Comparison of ENCODE assay signal across 1 cellular context in genomic region chr19:8196271-8196908, GRCh38.
A peak's percentile ranks its signal among the peaks of the same experiment; 100 is the strongest.
TF ChIP-seq lines count a peak whose summit lies in the region.

No MANE protein-coding gene starts in this region.

TF ChIP-seq in GM12878, 131 proteins besides CTCF, POLR2A, EP300 and RAD21 (continued from another document):
- TF ChIP-seq, protein P1, sequence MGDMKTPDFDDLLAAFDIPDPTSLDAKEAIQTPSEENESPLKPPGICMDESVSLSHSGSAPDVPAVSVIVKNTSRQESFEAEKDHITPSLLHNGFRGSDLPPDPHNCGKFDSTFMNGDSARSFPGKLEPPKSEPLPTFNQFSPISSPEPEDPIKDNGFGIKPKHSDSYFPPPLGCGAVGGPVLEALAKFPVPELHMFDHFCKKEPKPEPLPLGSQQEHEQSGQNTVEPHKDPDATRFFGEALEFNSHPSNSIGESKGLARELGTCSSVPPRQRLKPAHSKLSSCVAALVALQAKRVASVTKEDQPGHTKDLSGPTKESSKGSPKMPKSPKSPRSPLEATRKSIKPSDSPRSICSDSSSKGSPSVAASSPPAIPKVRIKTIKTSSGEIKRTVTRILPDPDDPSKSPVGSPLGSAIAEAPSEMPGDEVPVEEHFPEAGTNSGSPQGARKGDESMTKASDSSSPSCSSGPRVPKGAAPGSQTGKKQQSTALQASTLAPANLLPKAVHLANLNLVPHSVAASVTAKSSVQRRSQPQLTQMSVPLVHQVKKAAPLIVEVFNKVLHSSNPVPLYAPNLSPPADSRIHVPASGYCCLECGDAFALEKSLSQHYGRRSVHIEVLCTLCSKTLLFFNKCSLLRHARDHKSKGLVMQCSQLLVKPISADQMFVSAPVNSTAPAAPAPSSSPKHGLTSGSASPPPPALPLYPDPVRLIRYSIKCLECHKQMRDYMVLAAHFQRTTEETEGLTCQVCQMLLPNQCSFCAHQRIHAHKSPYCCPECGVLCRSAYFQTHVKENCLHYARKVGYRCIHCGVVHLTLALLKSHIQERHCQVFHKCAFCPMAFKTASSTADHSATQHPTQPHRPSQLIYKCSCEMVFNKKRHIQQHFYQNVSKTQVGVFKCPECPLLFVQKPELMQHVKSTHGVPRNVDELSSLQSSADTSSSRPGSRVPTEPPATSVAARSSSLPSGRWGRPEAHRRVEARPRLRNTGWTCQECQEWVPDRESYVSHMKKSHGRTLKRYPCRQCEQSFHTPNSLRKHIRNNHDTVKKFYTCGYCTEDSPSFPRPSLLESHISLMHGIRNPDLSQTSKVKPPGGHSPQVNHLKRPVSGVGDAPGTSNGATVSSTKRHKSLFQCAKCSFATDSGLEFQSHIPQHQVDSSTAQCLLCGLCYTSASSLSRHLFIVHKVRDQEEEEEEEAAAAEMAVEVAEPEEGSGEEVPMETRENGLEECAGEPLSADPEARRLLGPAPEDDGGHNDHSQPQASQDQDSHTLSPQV (IDR thresholded peaks at IDR 0.05), result 0 out of 2 replicates have a peak, but pooled peaks have one; percentile 15
- TF ChIP-seq NFIC (IDR thresholded peaks at IDR 0.05; ENCODE audit: low read depth, low read length) (peak; percentile 60; the same call in 1 of the 2 replicates), MXI1 (IDR thresholded peaks at IDR 0.05; ENCODE audit: low read depth, low read length) (no peak), IKZF1 (conservative IDR thresholded peaks at IDR 0.05) (peak; percentile 94), E2F4 (IDR thresholded peaks at IDR 0.05; ENCODE audit: low read depth, low read length) (no peak), EGR1 (IDR thresholded peaks at IDR 0.05; ENCODE audit: borderline replicate concordance in 1 of 2, low read depth in 2 of 2, low read length in 2 of 2) (peak in 1 of 2 experiments; percentile 67; a peak in 1 of 3 replicates), JUND (IDR thresholded peaks at IDR 0.05; ENCODE audit: low read depth, low read length) (no peak), LARP7 (IDR thresholded peaks at IDR 0.05) (0 out of 2 replicates have a peak, but pooled peaks have one; percentile 22), GABPA (IDR thresholded peaks at IDR 0.05; ENCODE audit: low read depth) (no peak), WRNIP1 (IDR thresholded peaks at IDR 0.05; ENCODE audit: borderline replicate concordance, low read depth, low read length) (no peak), RUNX3 (IDR thresholded peaks at IDR 0.05; ENCODE audit: low read length) (peak; percentile 65), ELK1 (IDR thresholded peaks at IDR 0.05; ENCODE audit: low read depth, low read length) (no peak), SP1 (IDR thresholded peaks at IDR 0.05; ENCODE audit: low read depth, low read length) (peak; percentile 33), TARDBP (IDR thresholded peaks at IDR 0.05; ENCODE audit: borderline replicate concordance) (no peak), NR2C2 (IDR thresholded peaks at IDR 0.05; ENCODE audit: borderline replicate concordance, control insufficient read depth, insufficient read length, low read depth) (no peak), MTA2 (IDR thresholded peaks at IDR 0.05; ENCODE audit: low read depth) (peak; percentile 98), ATF7 (IDR thresholded peaks at IDR 0.05; ENCODE audit: low read depth) (peak; percentile 48; the same call in 1 of the 2 replicates), SPI1 (IDR thresholded peaks at IDR 0.05; ENCODE audit: borderline replicate concordance, insufficient read depth, low read depth, low read length) (peak; percentile 92), RAD51 (IDR thresholded peaks at IDR 0.05) (no peak), KAT2A (conservative IDR thresholded peaks at IDR 0.05; ENCODE audit: control insufficient read depth, low read depth, low read length) (no peak)
- TF ChIP-seq, protein P2, sequence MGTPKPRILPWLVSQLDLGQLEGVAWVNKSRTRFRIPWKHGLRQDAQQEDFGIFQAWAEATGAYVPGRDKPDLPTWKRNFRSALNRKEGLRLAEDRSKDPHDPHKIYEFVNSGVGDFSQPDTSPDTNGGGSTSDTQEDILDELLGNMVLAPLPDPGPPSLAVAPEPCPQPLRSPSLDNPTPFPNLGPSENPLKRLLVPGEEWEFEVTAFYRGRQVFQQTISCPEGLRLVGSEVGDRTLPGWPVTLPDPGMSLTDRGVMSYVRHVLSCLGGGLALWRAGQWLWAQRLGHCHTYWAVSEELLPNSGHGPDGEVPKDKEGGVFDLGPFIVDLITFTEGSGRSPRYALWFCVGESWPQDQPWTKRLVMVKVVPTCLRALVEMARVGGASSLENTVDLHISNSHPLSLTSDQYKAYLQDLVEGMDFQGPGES (IDR thresholded peaks at IDR 0.05), result no peak
